In the genomic region with DNA sequence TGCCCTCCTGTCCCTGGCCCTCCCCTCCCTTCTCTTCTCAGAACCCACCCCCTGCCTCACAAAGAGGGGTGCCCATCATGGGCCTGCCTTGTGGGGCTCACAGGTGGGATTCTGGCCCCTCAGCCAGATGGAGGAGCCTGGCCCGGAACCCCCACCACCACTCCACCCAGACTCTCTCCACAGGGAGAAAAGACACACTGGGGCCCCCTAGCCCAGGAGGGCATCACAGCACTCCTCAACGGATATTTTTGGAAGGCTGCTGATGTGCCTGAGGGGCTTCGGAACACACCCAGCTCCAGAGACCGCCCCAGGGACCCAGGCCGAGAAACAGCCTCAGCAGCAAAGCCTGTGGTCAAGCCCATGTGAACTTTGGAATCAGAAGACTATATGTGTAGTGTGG, we compare ENCODE assay signal across 15 cellular contexts. TPM values are rescaled to one million over a fixed set of nuclear protein-coding genes. Genes with fewer than 3 reads are reported as not detected.
DNase-seq lines count a peak whose midpoint lies in the region; ATAC-seq and TF ChIP-seq lines count a peak whose summit lies in the region.
"Had no signal": no experiment of that assay in that cellular context is flagged by ENCODE, and none has a peak within 500 bp of the region (broad histone marks: within the 10 kb centered on the region; RNA-seq: fewer than 3 reads in every experiment).

No MANE protein-coding gene starts in this region.

- CTCF ChIA-PET in WTC11 (lab: Charles Lee): interaction anchor here (1.2 to 5.1 kb wide), 5 partner anchors 8 to 82 kb away, joined by 3 to 42 read pairs (median 4); no protein-coding TSS in a partner anchor

- H3K36me3 Mint-ChIP-seq in WTC11 (no peaks in the 10 kb centered on the region), neural crest cell (ENCODE audit: low read depth) (no peaks in the 10 kb centered on the region)

- H3K36me3 ChIP-seq in H7 (replicated peaks; ENCODE audit: control insufficient read depth, insufficient read depth, low read length): no peaks in the 10 kb centered on the region
- H3K36me3 ChIP-seq: BLaER1 treated with 17β-estradiol and CSF1 and Interleukin-3, amounts not matched to agents 10 nM and 100 nM had no signal

- H3K4me1 Mint-ChIP-seq in WTC11 (no peaks in the 10 kb centered on the region; the same call in 1 of the 2 replicates), neural crest cell (peaks cover 4% of the 10 kb centered on the region)

- H3K4me3 Mint-ChIP-seq in WTC11: no peak overlapping the region
- no peak overlapping the region for H3K4me3 Mint-ChIP-seq in neural crest cell
- H3K4me3 Mint-ChIP-seq: CD4-positive, alpha-beta T cell had no signal

- ATAC-seq in WTC11 (peak; percentile 51), HG03025 (IDR thresholded peaks at IDR 0.05; ENCODE audit: low FRiP score, unreplicated experiment) (no peak), GM21515 (IDR thresholded peaks at IDR 0.05; ENCODE audit: unreplicated experiment) (no peak), HG03159 (IDR thresholded peaks at IDR 0.05; ENCODE audit: unreplicated experiment) (no peak)

- POLR2A ChIA-PET in WTC11 (lab: Charles Lee): interaction anchor here (0.5 kb wide), 1 partner anchor 244 kb away, joined by 3 read pairs; no protein-coding TSS in a partner anchor

- H3K27ac Mint-ChIP-seq in WTC11 (no peak overlapping the region), neural crest cell (ENCODE audit: unreplicated experiment) (peak overlapping the region; percentile 6)
- H3K27ac Mint-ChIP-seq: CD4-positive, alpha-beta T cell had no signal

- no peaks in the 10 kb centered on the region for H3K27me3 ChIP-seq in H7 (ENCODE audit: control insufficient read depth, insufficient read depth, low read length)

- no peaks in the 10 kb centered on the region for H3K9me3 Mint-ChIP-seq in WTC11
- H3K9me3 Mint-ChIP-seq in neural crest cell: no peaks in the 10 kb centered on the region
- H3K9me3 Mint-ChIP-seq: CD4-positive, alpha-beta T cell had no signal

- H3K27me3 Mint-ChIP-seq in WTC11 (ENCODE audit: low read depth) (no peaks in the 10 kb centered on the region), neural crest cell (ENCODE audit: low read depth) (no peaks in the 10 kb centered on the region)
- H3K27me3 Mint-ChIP-seq: CD4-positive, alpha-beta T cell had no signal

- TF ChIP-seq CTCF in 22Rv1 (IDR thresholded peaks at IDR 0.05) (no peak), WTC11 (IDR thresholded peaks at IDR 0.05) (no peak), neural crest cell (conservative IDR thresholded peaks at IDR 0.05) (no peak)

- H3K4me3 ChIP-seq in H7 (ENCODE audit: insufficient read depth, low read depth, low read length): no peak overlapping the region
- H3K4me3 ChIP-seq: BLaER1 treated with 17β-estradiol and CSF1 and Interleukin-3, amounts not matched to agents 10 nM and 100 nM had no signal

- DNase-seq in H7 (peak; percentile 74), WTC11 (ENCODE audit: low spot score) (no peak), neural crest cell (ENCODE audit: low read depth, low spot score) (no peak), HUDEP-2 (lab: John Stamatoyannopoulos, UW; ENCODE audit: unreplicated experiment in 76 of 76) (no peak)
- DNase-seq: ACHN; Calu3; CD4-positive, alpha-beta T cell; DMS153; GOT3; HCEC 1CT had no signal

- H3K27ac ChIP-seq in 22Rv1: peak overlapping the region; percentile 94
- H3K27ac ChIP-seq: BLaER1 treated with 17β-estradiol and CSF1 and Interleukin-3, amounts not matched to agents 10 nM and 100 nM had no signal

TF ChIP-seq in WTC11, 78 proteins besides CTCF, POLR2A, EP300 and RAD21:
- TF ChIP-seq IRF1 (CRISPR knock-in tag; IDR thresholded peaks at IDR 0.05) (no peak), PRRX2 (CRISPR knock-in tag; IDR thresholded peaks at IDR 0.05) (no peak), FOXK1 (CRISPR knock-in tag; IDR thresholded peaks at IDR 0.05) (no peak), E2F4 (CRISPR knock-in tag; IDR thresholded peaks at IDR 0.05; ENCODE audit: borderline replicate concordance, low read depth) (no peak), ZNF281 (CRISPR knock-in tag; IDR thresholded peaks at IDR 0.05) (no peak), SOX15 (CRISPR knock-in tag; IDR thresholded peaks at IDR 0.05) (no peak)
- TF ChIP-seq, protein P1, sequence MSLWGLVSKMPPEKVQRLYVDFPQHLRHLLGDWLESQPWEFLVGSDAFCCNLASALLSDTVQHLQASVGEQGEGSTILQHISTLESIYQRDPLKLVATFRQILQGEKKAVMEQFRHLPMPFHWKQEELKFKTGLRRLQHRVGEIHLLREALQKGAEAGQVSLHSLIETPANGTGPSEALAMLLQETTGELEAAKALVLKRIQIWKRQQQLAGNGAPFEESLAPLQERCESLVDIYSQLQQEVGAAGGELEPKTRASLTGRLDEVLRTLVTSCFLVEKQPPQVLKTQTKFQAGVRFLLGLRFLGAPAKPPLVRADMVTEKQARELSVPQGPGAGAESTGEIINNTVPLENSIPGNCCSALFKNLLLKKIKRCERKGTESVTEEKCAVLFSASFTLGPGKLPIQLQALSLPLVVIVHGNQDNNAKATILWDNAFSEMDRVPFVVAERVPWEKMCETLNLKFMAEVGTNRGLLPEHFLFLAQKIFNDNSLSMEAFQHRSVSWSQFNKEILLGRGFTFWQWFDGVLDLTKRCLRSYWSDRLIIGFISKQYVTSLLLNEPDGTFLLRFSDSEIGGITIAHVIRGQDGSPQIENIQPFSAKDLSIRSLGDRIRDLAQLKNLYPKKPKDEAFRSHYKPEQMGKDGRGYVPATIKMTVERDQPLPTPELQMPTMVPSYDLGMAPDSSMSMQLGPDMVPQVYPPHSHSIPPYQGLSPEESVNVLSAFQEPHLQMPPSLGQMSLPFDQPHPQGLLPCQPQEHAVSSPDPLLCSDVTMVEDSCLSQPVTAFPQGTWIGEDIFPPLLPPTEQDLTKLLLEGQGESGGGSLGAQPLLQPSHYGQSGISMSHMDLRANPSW (CRISPR knock-in tag; conservative IDR thresholded peaks at IDR 0.05; ENCODE audit: low read depth): no peak
- TF ChIP-seq, protein P2, sequence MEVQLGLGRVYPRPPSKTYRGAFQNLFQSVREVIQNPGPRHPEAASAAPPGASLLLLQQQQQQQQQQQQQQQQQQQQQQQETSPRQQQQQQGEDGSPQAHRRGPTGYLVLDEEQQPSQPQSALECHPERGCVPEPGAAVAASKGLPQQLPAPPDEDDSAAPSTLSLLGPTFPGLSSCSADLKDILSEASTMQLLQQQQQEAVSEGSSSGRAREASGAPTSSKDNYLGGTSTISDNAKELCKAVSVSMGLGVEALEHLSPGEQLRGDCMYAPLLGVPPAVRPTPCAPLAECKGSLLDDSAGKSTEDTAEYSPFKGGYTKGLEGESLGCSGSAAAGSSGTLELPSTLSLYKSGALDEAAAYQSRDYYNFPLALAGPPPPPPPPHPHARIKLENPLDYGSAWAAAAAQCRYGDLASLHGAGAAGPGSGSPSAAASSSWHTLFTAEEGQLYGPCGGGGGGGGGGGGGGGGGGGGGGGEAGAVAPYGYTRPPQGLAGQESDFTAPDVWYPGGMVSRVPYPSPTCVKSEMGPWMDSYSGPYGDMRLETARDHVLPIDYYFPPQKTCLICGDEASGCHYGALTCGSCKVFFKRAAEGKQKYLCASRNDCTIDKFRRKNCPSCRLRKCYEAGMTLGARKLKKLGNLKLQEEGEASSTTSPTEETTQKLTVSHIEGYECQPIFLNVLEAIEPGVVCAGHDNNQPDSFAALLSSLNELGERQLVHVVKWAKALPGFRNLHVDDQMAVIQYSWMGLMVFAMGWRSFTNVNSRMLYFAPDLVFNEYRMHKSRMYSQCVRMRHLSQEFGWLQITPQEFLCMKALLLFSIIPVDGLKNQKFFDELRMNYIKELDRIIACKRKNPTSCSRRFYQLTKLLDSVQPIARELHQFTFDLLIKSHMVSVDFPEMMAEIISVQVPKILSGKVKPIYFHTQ (CRISPR knock-in tag; IDR thresholded peaks at IDR 0.05): no peak
TF ChIP-seq in WTC11: peak in this region for 0.

RNA-seq across cellular contexts. Expression of gene KCNIP3, which starts 9.9 kb away (rescaled TPM):
- 0.48 and 3.2 TPM in 2 replicates for total RNA-seq in H7 (2014; rRNA removed; shearing (Covaris generic))
- 2.1 to 3.3 TPM (median 3.1 TPM) in 3 replicates for total RNA-seq in WTC11 (2021)
- total RNA-seq in neural crest cell: 2.9 and 4.1 TPM in 2 replicates

RNA-seq across cellular contexts. Expression of gene PROM2, which starts 32.8 kb away (rescaled TPM):
- 1.1 and 1.8 TPM in 2 replicates for total RNA-seq in H7 (2014; rRNA removed; shearing (Covaris generic))
- total RNA-seq in WTC11 (2021): 7.9 to 11.8 TPM (median 8.3 TPM) in 3 replicates
- total RNA-seq in neural crest cell: 1.8 and 2.7 TPM in 2 replicates
